In the genomic region with DNA sequence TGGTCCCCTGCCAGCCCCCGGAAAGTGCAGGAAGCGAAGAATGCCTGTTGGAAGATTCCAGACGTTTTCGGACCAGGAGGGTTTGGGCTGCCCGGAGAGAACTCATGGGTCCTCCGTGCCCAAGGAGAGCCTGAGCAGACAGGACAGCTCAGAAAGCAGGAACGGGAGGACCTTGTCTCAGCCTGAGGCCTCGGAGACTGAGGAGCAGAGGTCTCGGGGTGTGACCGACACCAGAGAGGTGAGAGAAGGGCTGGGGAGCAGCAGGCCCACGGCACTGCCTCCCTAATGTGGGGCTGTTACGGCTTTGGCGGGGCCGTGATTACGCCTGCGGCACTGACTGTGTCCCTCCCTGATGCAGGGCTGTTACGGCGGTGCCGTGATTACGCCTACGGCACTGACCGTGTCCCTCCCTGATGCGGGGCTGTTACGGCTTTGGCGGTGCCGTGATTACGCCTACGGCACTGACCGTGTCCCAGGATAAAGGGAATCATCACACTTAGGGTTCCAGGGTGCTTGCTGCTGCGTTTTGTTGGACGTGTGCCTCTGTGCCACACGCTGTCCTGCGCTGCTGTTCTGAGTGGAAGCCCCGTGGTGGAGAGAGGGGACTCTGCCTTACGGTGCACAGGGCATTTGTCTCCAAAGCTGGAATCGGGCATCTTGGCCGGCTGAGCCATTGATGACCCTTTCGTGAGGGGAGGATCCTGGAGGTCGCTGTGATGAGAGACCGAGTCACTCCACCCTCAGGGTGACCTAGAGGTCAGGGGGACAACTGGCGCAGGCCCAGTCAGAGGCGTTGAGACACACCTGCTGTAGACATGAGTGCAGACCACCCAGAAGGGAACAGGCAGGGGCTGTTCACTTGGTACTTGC, we compare ENCODE assay signal across 22 cellular contexts. TPM values are rescaled to one million over a fixed set of nuclear protein-coding genes. Genes with fewer than 3 reads are reported as not detected.
DNase-seq lines count a peak whose midpoint lies in the region; ATAC-seq and TF ChIP-seq lines count a peak whose summit lies in the region.
"Had no signal": no experiment of that assay in that cellular context is flagged by ENCODE, and none has a peak within 500 bp of the region (broad histone marks: within the 10 kb centered on the region; RNA-seq: fewer than 3 reads in every experiment).

No MANE protein-coding gene starts in this region.

- H3K4me3 ChIP-seq in HEK293 (ENCODE audit: low read depth, low read length) (no peak overlapping the region), IMR-90 (ENCODE audit: insufficient read depth, low read depth, low read length) (no peak overlapping the region), endodermal cell (ENCODE audit: low read length) (no peak overlapping the region), neuronal stem cell (ENCODE audit: low read length in 2 of 2) (no peak overlapping the region), SK-N-SH (ENCODE audit: low read depth in 2 of 2, low read length in 1 of 2) (no peak overlapping the region)

- no peaks in the 10 kb centered on the region for H3K27me3 Mint-ChIP-seq in endodermal cell (ENCODE audit: insufficient read depth)
- no peaks in the 10 kb centered on the region for H3K27me3 Mint-ChIP-seq in activated T-helper 1 cell treated with anti-CD3 and anti-CD28 coated beads, Interleukin-12 subunit alpha, Interleukin-12 subunit beta, Interleukin-2, Interleukin-4 antibody, amounts not matched to agents 30 ng/mL and 10 ng/mL and 1 ng/mL, durations not matched to agents 14 hours and 24 hours and 36 hours (ENCODE audit: insufficient read depth)
- H3K27me3 Mint-ChIP-seq: CD4-positive, CD25-positive, alpha-beta regulatory T cell had no signal

- no peak overlapping the region for H3K4me2 ChIP-seq in IMR-90 (ENCODE audit: low read depth, low read length)
- H3K4me2 ChIP-seq in neuronal stem cell (ENCODE audit: insufficient read depth, low read length, poor library complexity, severe bottlenecking), result no peak overlapping the region
- H3K4me2 ChIP-seq in SK-N-SH, result no peak overlapping the region

- no peak overlapping the region for H2AK9ac ChIP-seq in IMR-90 (replicated peaks; ENCODE audit: low read depth, low read length, poor library complexity)

- H3K14ac ChIP-seq in IMR-90 (replicated peaks; ENCODE audit: low read depth, low read length) (no peak overlapping the region), neuronal stem cell (ENCODE audit: low read length) (no peak overlapping the region)

- no peaks in the 10 kb centered on the region for H3K79me1 ChIP-seq in IMR-90 (ENCODE audit: low read depth in 1 of 2, low read length in 2 of 2)
- H3K79me1 ChIP-seq in neuronal stem cell (ENCODE audit: low read depth, low read length), result peaks cover 7% of the 10 kb centered on the region

- H4K91ac ChIP-seq in IMR-90 (ENCODE audit: insufficient read depth, low read depth, low read length) (no peak overlapping the region), neuronal stem cell (ENCODE audit: low read depth, low read length, poor library complexity) (no peak overlapping the region)

- H2AFZ ChIP-seq in IMR-90 (replicated peaks; ENCODE audit: low read length, poor library complexity) (peak overlapping the region; percentile 70), neuronal stem cell (ENCODE audit: low read length) (no peak overlapping the region), SK-N-SH (ENCODE audit: low read depth) (no peak overlapping the region)

- no peak overlapping the region for H4K5ac ChIP-seq in IMR-90 (ENCODE audit: low read depth, low read length)

- no peak overlapping the region for H3K4me3 Mint-ChIP-seq in endodermal cell
- no peak overlapping the region for H3K4me3 Mint-ChIP-seq in activated T-helper 1 cell treated with anti-CD3 and anti-CD28 coated beads, Interleukin-12 subunit alpha, Interleukin-12 subunit beta, Interleukin-2, Interleukin-4 antibody, amounts not matched to agents 30 ng/mL and 10 ng/mL and 1 ng/mL, durations not matched to agents 14 hours and 24 hours and 36 hours
- H3K4me3 Mint-ChIP-seq: CD4-positive, CD25-positive, alpha-beta regulatory T cell had no signal

- H2AK5ac ChIP-seq in IMR-90 (ENCODE audit: low read depth, low read length) (no peak overlapping the region), neuronal stem cell (ENCODE audit: low read depth, low read length) (no peak overlapping the region)

- H2BK15ac ChIP-seq in IMR-90 (ENCODE audit: low read depth, low read length) (no peak overlapping the region), neuronal stem cell (ENCODE audit: low read length) (no peak overlapping the region)

- peak overlapping the region; percentile 21 for H3K27ac Mint-ChIP-seq in endodermal cell
- H3K27ac Mint-ChIP-seq in activated T-helper 1 cell treated with anti-CD3 and anti-CD28 coated beads, Interleukin-12 subunit alpha, Interleukin-12 subunit beta, Interleukin-2, Interleukin-4 antibody, amounts not matched to agents 30 ng/mL and 10 ng/mL and 1 ng/mL, durations not matched to agents 14 hours and 24 hours and 36 hours, result no peak overlapping the region
- H3K27ac Mint-ChIP-seq: CD4-positive, CD25-positive, alpha-beta regulatory T cell had no signal

- H3K9me2 ChIP-seq in SK-N-SH, result no peaks in the 10 kb centered on the region

- H3K36me3 ChIP-seq in HEK293 (ENCODE audit: control insufficient read depth in 2 of 2, insufficient read depth in 1 of 2, low read length in 2 of 2) (peaks cover 22 to 93% of the 10 kb centered on the region in 2 experiments), IMR-90 (ENCODE audit: control insufficient read depth, insufficient read depth, low read length) (peaks cover 22% of the 10 kb centered on the region), endodermal cell (ENCODE audit: control insufficient read depth, insufficient read depth, low read length) (peaks cover 41% of the 10 kb centered on the region), neuronal stem cell (replicated peaks in 1 of 2; ENCODE audit: control insufficient read depth in 2 of 2, insufficient read depth in 2 of 2, low read length in 2 of 2) (peaks cover 73 to 95% of the 10 kb centered on the region in 2 donors), SK-N-SH (replicated peaks in 1 of 2; ENCODE audit: control insufficient read depth in 1 of 2, insufficient read depth in 2 of 2, low read length in 1 of 2) (peaks cover 8 to 35% of the 10 kb centered on the region in 2 experiments)

- H3K56ac ChIP-seq in IMR-90 (ENCODE audit: extremely low read depth, insufficient read depth, low read length), result no peak overlapping the region

- DNase-seq in IMR-90 (no peak), endodermal cell (no peak), neuronal stem cell (ENCODE audit: low spot score) (no peak), NCI-H146 (lab: John Stamatoyannopoulos, UW) (no peak), SK-N-SH (no peak)
- DNase-seq in activated CD4-positive, alpha-beta T cell treated with anti-CD3 and anti-CD28 coated beads, Interleukin-2, amount 50 U/mL, for 4 hours, result no peak
- no peak for DNase-seq in activated T-helper 1 cell treated with anti-CD3 and anti-CD28 coated beads, Interleukin-12 subunit alpha, Interleukin-12 subunit beta, Interleukin-2, Interleukin-4 antibody, amounts not matched to agents 30 ng/mL and 10 ng/mL and 1 ng/mL, durations not matched to agents 14 hours and 24 hours and 36 hours (ENCODE audit: low spot score)
- DNase-seq: CD4-positive, CD25-positive, alpha-beta regulatory T cell; EL; GF-D8; KG1; NCI-H1092; NCI-H1436; NCI-H1930; NCI-H2227 treated with DMSO at 0.1 percent for 48 hours; NCI-H510A; NCI-H748 treated with DMSO at 0.1 percent for 48 hours; NK-92 treated with Interleukin-12 subunit alpha and Interleukin-12 subunit beta, amount 100 ng/mL, for 24 hours; SHP77 treated with DMSO at 0.1 percent for 48 hours had no signal

- no peak for TF ChIP-seq RAD21 in IMR-90 (IDR thresholded peaks at IDR 0.05; ENCODE audit: low read length)
- no peak for TF ChIP-seq RAD21 in SK-N-SH (IDR thresholded peaks at IDR 0.05; ENCODE audit: low read length)

- no peaks in the 10 kb centered on the region for H3K9me3 Mint-ChIP-seq in endodermal cell
- H3K9me3 Mint-ChIP-seq in activated T-helper 1 cell treated with anti-CD3 and anti-CD28 coated beads, Interleukin-12 subunit alpha, Interleukin-12 subunit beta, Interleukin-2, Interleukin-4 antibody, amounts not matched to agents 30 ng/mL and 10 ng/mL and 1 ng/mL, durations not matched to agents 14 hours and 24 hours and 36 hours, result no peaks in the 10 kb centered on the region
- H3K9me3 Mint-ChIP-seq: CD4-positive, CD25-positive, alpha-beta regulatory T cell had no signal

- dilution Hi-C loops in IMR-90 (cut with HindIII; ENCODE audit: low sequenced_read_pairs, unreplicated experiment), result no loop called here

- 93% methylated on average over 34 of the region's 42 CpGs; no CpG with 5 or more reads in 1 of the 2 experiments for WGBS in IMR-90 (ENCODE audit: extremely low coverage in 2 of 2, insufficient read length in 1 of 2), 2 experiments
- WGBS in endodermal cell (ENCODE audit: insufficient coverage in 1 of 2, insufficient read length in 1 of 2), 2 experiments, result 95 to 96% methylated on average over 41 to 42 of the region's 42 CpGs
- WGBS in neuronal stem cell (ENCODE audit: extremely low coverage in 2 of 2, insufficient read length in 2 of 2, insufficient replicate concordance in 1 of 2), 2 donors, result no CpG with 5 or more reads among the region's 42 CpGs
- 95% methylated on average over 26 of the region's 42 CpGs for WGBS in SK-N-SH (ENCODE audit: low lambda C conversion rate)

- peaks cover 5% of the 10 kb centered on the region for H3F3A ChIP-seq in SK-N-SH (replicated peaks; ENCODE audit: insufficient read depth)

- H3K9me1 ChIP-seq in IMR-90 (ENCODE audit: insufficient read depth, low read length), result no peaks in the 10 kb centered on the region

- no peaks in the 10 kb centered on the region for H3K9me3 ChIP-seq in HEK293 (ENCODE audit: control insufficient read depth, insufficient read depth, low read depth, low read length)
- H3K9me3 ChIP-seq in IMR-90 (ENCODE audit: control insufficient read depth, insufficient read depth, low read length), result no peaks in the 10 kb centered on the region; the same call in 1 of the 2 replicates
- H3K9me3 ChIP-seq in endodermal cell (ENCODE audit: control insufficient read depth, low read length), result no peaks in the 10 kb centered on the region
- peaks cover 0 to 5% of the 10 kb centered on the region in 2 donors for H3K9me3 ChIP-seq in neuronal stem cell (replicated peaks in 1 of 2; ENCODE audit: control insufficient read depth in 2 of 2, insufficient read depth in 1 of 2, low read depth in 1 of 2, low read length in 2 of 2)
- no peaks in the 10 kb centered on the region for H3K9me3 ChIP-seq in SK-N-SH

- H3K4me1 Mint-ChIP-seq in endodermal cell, result no peaks in the 10 kb centered on the region
- no peaks in the 10 kb centered on the region for H3K4me1 Mint-ChIP-seq in activated T-helper 1 cell treated with anti-CD3 and anti-CD28 coated beads, Interleukin-12 subunit alpha, Interleukin-12 subunit beta, Interleukin-2, Interleukin-4 antibody, amounts not matched to agents 30 ng/mL and 10 ng/mL and 1 ng/mL, durations not matched to agents 14 hours and 24 hours and 36 hours (ENCODE audit: low read depth)
- H3K4me1 Mint-ChIP-seq: CD4-positive, CD25-positive, alpha-beta regulatory T cell had no signal

- ATAC-seq in IMR-90 (ENCODE audit: low read depth), result no peak
- ATAC-seq: HepG2 had no signal

- POLR2A ChIA-PET in HEK293 (lab: Yijun Ruan, JAX), result no interaction called here
- POLR2A ChIA-PET in IMR-90 (lab: Charles Lee; ENCODE audit: unreplicated experiment), result no interaction called here
- POLR2A ChIA-PET in SK-N-SH (lab: Yijun Ruan, JAX), result no interaction called here

- in situ Hi-C loops in IMR-90 (cut with MboI; ENCODE audit: low sequenced_read_pairs), result no loop called here

- intact Hi-C loops in IMR-90 (cut with micrococcal nuclease), result no loop called here
- intact Hi-C loops in activated T-helper 1 cell treated with anti-CD3 and anti-CD28 coated beads, Interleukin-12 subunit alpha, Interleukin-12 subunit beta, Interleukin-2, Interleukin-4 antibody, amounts not matched to agents 30 ng/mL and 10 ng/mL and 1 ng/mL, durations not matched to agents 14 hours and 24 hours and 36 hours (cut with micrococcal nuclease), result no loop called here

- H3K4me1 ChIP-seq in HEK293 (ENCODE audit: control insufficient read depth, insufficient read depth, low read length) (no peaks in the 10 kb centered on the region), IMR-90 (ENCODE audit: control insufficient read depth, insufficient read depth, low read length) (no peaks in the 10 kb centered on the region), endodermal cell (ENCODE audit: control insufficient read depth, insufficient read depth, low read length) (no peaks in the 10 kb centered on the region), neuronal stem cell (ENCODE audit: control insufficient read depth in 2 of 2, insufficient read depth in 1 of 2, low read depth in 1 of 2, low read length in 2 of 2) (no peaks in the 10 kb centered on the region), SK-N-SH (ENCODE audit: control insufficient read depth in 1 of 2, insufficient read depth in 2 of 2, low read depth in 1 of 2, low read length in 1 of 2) (no peaks in the 10 kb centered on the region)

- CTCF ChIA-PET in HEK293 (lab: Yijun Ruan, JAX) (interaction anchor here (0.7 kb wide), 1 partner anchor 285 kb away, joined by 3 read pairs; no protein-coding TSS in a partner anchor), IMR-90 (lab: Yijun Ruan, JAX) (no interaction called here), SK-N-SH (lab: Yijun Ruan, JAX) (no interaction called here)

- TF ChIP-seq EP300 in SK-N-SH (IDR thresholded peaks at IDR 0.05; ENCODE audit: borderline replicate concordance in 1 of 2, low read depth in 1 of 2, low read length in 1 of 2), result no peak

- no peaks in the 10 kb centered on the region for H3K79me2 ChIP-seq in SK-N-SH (ENCODE audit: insufficient read depth)

- H4K8ac ChIP-seq in IMR-90 (ENCODE audit: low read depth in 2 of 2, low read length in 2 of 2) (no peak overlapping the region), neuronal stem cell (ENCODE audit: low read depth, low read length) (no peak overlapping the region)

- BruUV-seq in IMR-90 (replicated peaks; lab: Mats Ljungman, UMichigan), result no TSS peak

- H2BK5ac ChIP-seq in IMR-90 (ENCODE audit: low read depth, low read length, poor library complexity, severe bottlenecking) (no peak overlapping the region), neuronal stem cell (ENCODE audit: low read length) (no peak overlapping the region)

- H3K36me3 Mint-ChIP-seq in endodermal cell (ENCODE audit: low read depth), result peaks cover 56% of the 10 kb centered on the region
- peaks cover 21% of the 10 kb centered on the region for H3K36me3 Mint-ChIP-seq in activated T-helper 1 cell treated with anti-CD3 and anti-CD28 coated beads, Interleukin-12 subunit alpha, Interleukin-12 subunit beta, Interleukin-2, Interleukin-4 antibody, amounts not matched to agents 30 ng/mL and 10 ng/mL and 1 ng/mL, durations not matched to agents 14 hours and 24 hours and 36 hours (ENCODE audit: low read depth)

- H3K4ac ChIP-seq in IMR-90 (ENCODE audit: low read depth, low read length) (no peak overlapping the region), neuronal stem cell (ENCODE audit: low read length) (no peak overlapping the region)

- no peak overlapping the region for H2BK120ac ChIP-seq in IMR-90 (ENCODE audit: low read depth, low read length)
- no peak overlapping the region for H2BK120ac ChIP-seq in neuronal stem cell (ENCODE audit: low read depth, low read length)

- H4K20me1 ChIP-seq in IMR-90 (ENCODE audit: insufficient read depth, low read length) (no peaks in the 10 kb centered on the region), SK-N-SH (ENCODE audit: insufficient read depth) (peaks cover 4% of the 10 kb centered on the region; the same call in 1 of the 2 replicates)

- no peaks in the 10 kb centered on the region for H3K27me3 ChIP-seq in IMR-90 (ENCODE audit: control insufficient read depth, insufficient read depth, low read length)
- H3K27me3 ChIP-seq in endodermal cell (ENCODE audit: control insufficient read depth, insufficient read depth, low read length, poor library complexity, severe bottlenecking), result no peaks in the 10 kb centered on the region
- no peaks in the 10 kb centered on the region for H3K27me3 ChIP-seq in neuronal stem cell (ENCODE audit: control insufficient read depth in 3 of 3, insufficient read depth in 3 of 3, low read depth in 1 of 3, low read length in 3 of 3)
- H3K27me3 ChIP-seq in SK-N-SH (ENCODE audit: insufficient read depth), result no peaks in the 10 kb centered on the region

- TF ChIP-seq POLR2A in IMR-90 (IDR thresholded peaks at IDR 0.05; ENCODE audit: low read depth, low read length), result no peak

- H2BK12ac ChIP-seq in neuronal stem cell (ENCODE audit: low read length), result peak overlapping the region; percentile 49

- H3K27ac ChIP-seq in HEK293 (ENCODE audit: extremely low read depth, low read depth, low read length) (no peak overlapping the region), IMR-90 (ENCODE audit: insufficient read depth, low read length) (no peak overlapping the region), endodermal cell (ENCODE audit: low read depth, low read length) (no peak overlapping the region), neuronal stem cell (replicated peaks; ENCODE audit: low read length) (no peak overlapping the region), SK-N-SH (ENCODE audit: low read depth in 2 of 2, low read length in 1 of 2) (no peak overlapping the region)
- H3K27ac ChIP-seq: RWPE1 had no signal

- no peak overlapping the region for H2BK20ac ChIP-seq in IMR-90 (ENCODE audit: low read depth, low read length)

- H3K23ac ChIP-seq in IMR-90 (ENCODE audit: low read depth, low read length) (no peak overlapping the region), neuronal stem cell (ENCODE audit: low read depth, low read length, poor library complexity) (no peak overlapping the region)

- H3K9ac ChIP-seq in IMR-90 (ENCODE audit: low read depth, low read length), result no peak overlapping the region
- no peak overlapping the region for H3K9ac ChIP-seq in endodermal cell (ENCODE audit: extremely low read depth, low read length, poor library complexity, severe bottlenecking)
- peak overlapping the region; percentile 9 for H3K9ac ChIP-seq in neuronal stem cell (ENCODE audit: low read depth, low read length, poor library complexity)
- H3K9ac ChIP-seq in SK-N-SH, result no peak overlapping the region

- H3K18ac ChIP-seq in IMR-90 (ENCODE audit: low read depth, low read length) (no peak overlapping the region), neuronal stem cell (ENCODE audit: low read length) (no peak overlapping the region)

- TF ChIP-seq CTCF in HEK293 (tag by site-specific recombination; IDR thresholded peaks at IDR 0.05) (no peak), IMR-90 (conservative IDR thresholded peaks at IDR 0.05; ENCODE audit: low read depth, low read length) (no peak), endodermal cell (conservative IDR thresholded peaks at IDR 0.05) (no peak), SK-N-SH (IDR thresholded peaks at IDR 0.05) (no peak)

RNA-seq across cellular contexts. Expression of gene CEP72, which starts 25.7 kb away (rescaled TPM):
- total RNA-seq in IMR-90 (2012; rRNA removed), result 2.8 and 2.9 TPM in 2 replicates
- 4.3 and 5.2 TPM in 2 replicates for polyA plus RNA-seq in IMR-90 (2012; rRNA removed)
- 1.8 and 3.9 TPM in 2 replicates for polyA plus RNA-seq in IMR-90 (2012; cell fraction: cytosol; rRNA removed)
- 8.1 and 8.8 TPM in 2 replicates for polyA plus RNA-seq in IMR-90 (2012; cell fraction: nucleus; rRNA removed; ENCODE audit: low replicate concordance)
- total RNA-seq in endodermal cell, result 10 to 100 TPM; 35.6 to 36.5 TPM
- 16.6 TPM for polyA plus RNA-seq in endodermal cell (2013, experiment 1 of 2)
- 18.2 TPM for polyA plus RNA-seq in endodermal cell (2013, experiment 2 of 2)
- polyA plus RNA-seq in neuronal stem cell (2013, experiment 1 of 2), result 6.8 TPM
- 6.1 TPM for polyA plus RNA-seq in neuronal stem cell (2013, experiment 2 of 2)
- 3.3 and 4.4 TPM in 2 replicates for polyA plus RNA-seq in SK-N-SH (2012; rRNA removed)
- polyA plus RNA-seq in SK-N-SH (2012; cell fraction: cytosol; rRNA removed), result 2.3 and 3.0 TPM in 2 replicates
- polyA plus RNA-seq in SK-N-SH (2012; cell fraction: nucleus; rRNA removed), result 8.9 and 13.3 TPM in 2 replicates
- total RNA-seq in activated T-helper 1 cell treated with anti-CD3 and anti-CD28 coated beads, Interleukin-12 subunit alpha, Interleukin-12 subunit beta, Interleukin-2, Interleukin-4 antibody, amounts not matched to agents 30 ng/mL and 10 ng/mL and 1 ng/mL, durations not matched to agents 14 hours and 24 hours and 36 hours, result 32.4 and 35.7 TPM in 2 replicates

RNA-seq across cellular contexts. Expression of gene TPPP, which starts 55.3 kb away (rescaled TPM):
- total RNA-seq in IMR-90 (2012; rRNA removed) (under 0.01 TPM in 2 replicates), endodermal cell (under 1 TPM; 0.22 to 0.70 TPM)
- polyA plus RNA-seq in IMR-90 (2012; rRNA removed) (0.06 and 0.07 TPM in 2 replicates), SK-N-SH (2012; rRNA removed) (0.05 and 0.10 TPM in 2 replicates)
- 0.03 and 0.04 TPM in 2 replicates for polyA plus RNA-seq in IMR-90 (2012; cell fraction: cytosol; rRNA removed)
- polyA plus RNA-seq in IMR-90 (2012; cell fraction: nucleus; rRNA removed; ENCODE audit: low replicate concordance), result 0.03 and 0.05 TPM in 2 replicates
- polyA plus RNA-seq in endodermal cell (2013, experiment 1 of 2), result 2.0 TPM
- 1.5 TPM for polyA plus RNA-seq in endodermal cell (2013, experiment 2 of 2)
- 2.2 TPM for polyA plus RNA-seq in neuronal stem cell (2013, experiment 1 of 2)
- 2.1 TPM for polyA plus RNA-seq in neuronal stem cell (2013, experiment 2 of 2)
- polyA plus RNA-seq in SK-N-SH (2012; cell fraction: cytosol; rRNA removed), result 0.04 and 0.05 TPM in 2 replicates
- 0.11 and 0.33 TPM in 2 replicates for polyA plus RNA-seq in SK-N-SH (2012; cell fraction: nucleus; rRNA removed)
- total RNA-seq in activated T-helper 1 cell treated with anti-CD3 and anti-CD28 coated beads, Interleukin-12 subunit alpha, Interleukin-12 subunit beta, Interleukin-2, Interleukin-4 antibody, amounts not matched to agents 30 ng/mL and 10 ng/mL and 1 ng/mL, durations not matched to agents 14 hours and 24 hours and 36 hours, result not detected in 2 replicates
- total RNA-seq: HepG2 had no signal
